17 cellular contexts compared by ENCODE assay signal in the genomic region with DNA sequence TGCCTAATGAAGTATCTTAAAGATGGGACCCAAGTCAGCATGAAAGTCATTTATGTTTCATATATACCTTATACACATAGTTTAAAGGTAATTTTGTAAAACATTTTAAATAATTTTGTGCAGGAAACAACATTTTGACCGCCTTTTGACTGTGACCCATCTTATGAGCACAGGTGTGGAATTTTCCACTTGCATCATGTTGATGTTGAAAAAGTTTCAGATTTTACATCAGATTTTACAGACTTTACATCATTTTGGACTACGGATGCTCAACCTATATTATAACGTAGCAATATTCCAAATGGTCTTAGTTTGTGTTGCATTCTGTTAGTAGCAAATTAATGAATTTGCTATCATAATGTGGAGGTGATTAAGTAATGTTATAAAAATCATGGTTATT.
"Had no signal": no experiment of that assay in that cellular context is flagged by ENCODE, and none has a peak within 500 bp of the region (broad histone marks: within the 10 kb centered on the region; RNA-seq: fewer than 3 reads in every experiment).

No MANE protein-coding gene starts in this region.

- H3K27me3 Mint-ChIP-seq: naive thymus-derived CD4-positive, alpha-beta T cell; stimulated activated naive B cell treated with anti-CD40 and anti-IgM and Interleukin-4, amounts not matched to agents 10 μg/mL and 1 μg/mL and 100 μg/mL, for 72 hours; type B pancreatic cell had no signal

- ATAC-seq: gastroesophageal sphincter; left lobe of liver; naive thymus-derived CD4-positive, alpha-beta T cell; stimulated activated naive B cell treated with anti-CD40 and anti-IgM and Interleukin-4, amounts not matched to agents 10 μg/mL and 1 μg/mL and 100 μg/mL, for 72 hours had no signal

- H3K4me3 Mint-ChIP-seq: naive thymus-derived CD4-positive, alpha-beta T cell; stimulated activated naive B cell treated with anti-CD40 and anti-IgM and Interleukin-4, amounts not matched to agents 10 μg/mL and 1 μg/mL and 100 μg/mL, for 72 hours; type B pancreatic cell had no signal

- H3K9me3 Mint-ChIP-seq: naive thymus-derived CD4-positive, alpha-beta T cell; stimulated activated naive B cell treated with anti-CD40 and anti-IgM and Interleukin-4, amounts not matched to agents 10 μg/mL and 1 μg/mL and 100 μg/mL, for 72 hours; type B pancreatic cell had no signal

- DNase-seq: dermis blood vessel endothelial cell; esophagus squamous epithelium; foreskin fibroblast; glutamatergic neuron; islet precursor cell; mammary epithelial cell; naive thymus-derived CD4-positive, alpha-beta T cell; ovary; sigmoid colon; stimulated activated CD4-positive, alpha-beta T cell treated with anti-CD3 and anti-CD28 coated beads, Interleukin-2, amount 100 ng/mL, for 24 hours; stimulated activated CD4-positive, alpha-beta T cell treated with anti-CD3 and anti-CD28 coated beads, Interleukin-4, amount 100 ng/mL, for 4 hours; stimulated activated naive B cell treated with anti-CD40 and anti-IgM and Interleukin-4, amounts not matched to agents 10 μg/mL and 1 μg/mL and 100 μg/mL, for 72 hours; thyroid gland; uterus had no signal

- H3K27ac Mint-ChIP-seq: stimulated activated naive B cell treated with anti-CD40 and anti-IgM and Interleukin-4, amounts not matched to agents 10 μg/mL and 1 μg/mL and 100 μg/mL, for 72 hours; type B pancreatic cell had no signal
